1 cellular context compared by ENCODE assay signal in the genomic region with DNA sequence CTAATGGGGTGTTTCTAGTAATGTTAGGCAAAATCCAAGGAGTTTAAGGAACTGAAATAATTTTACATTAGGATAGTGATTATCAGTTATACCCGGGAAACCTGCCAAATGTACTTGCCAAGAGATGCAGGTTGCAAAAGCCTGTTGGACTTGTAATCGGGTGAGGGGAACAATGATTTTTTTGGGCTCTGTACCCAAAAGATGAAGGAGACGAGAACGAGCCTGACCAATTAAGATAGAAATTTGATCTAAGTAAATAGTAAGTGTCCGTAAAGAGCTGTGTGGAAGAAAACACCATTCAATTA.
TF ChIP-seq lines count a peak whose summit lies in the region.

No MANE protein-coding gene starts in this region.

TF ChIP-seq in GM23338, 12 proteins besides CTCF, POLR2A, EP300 and RAD21 (continued from another document):
- TF ChIP-seq, protein P1, sequence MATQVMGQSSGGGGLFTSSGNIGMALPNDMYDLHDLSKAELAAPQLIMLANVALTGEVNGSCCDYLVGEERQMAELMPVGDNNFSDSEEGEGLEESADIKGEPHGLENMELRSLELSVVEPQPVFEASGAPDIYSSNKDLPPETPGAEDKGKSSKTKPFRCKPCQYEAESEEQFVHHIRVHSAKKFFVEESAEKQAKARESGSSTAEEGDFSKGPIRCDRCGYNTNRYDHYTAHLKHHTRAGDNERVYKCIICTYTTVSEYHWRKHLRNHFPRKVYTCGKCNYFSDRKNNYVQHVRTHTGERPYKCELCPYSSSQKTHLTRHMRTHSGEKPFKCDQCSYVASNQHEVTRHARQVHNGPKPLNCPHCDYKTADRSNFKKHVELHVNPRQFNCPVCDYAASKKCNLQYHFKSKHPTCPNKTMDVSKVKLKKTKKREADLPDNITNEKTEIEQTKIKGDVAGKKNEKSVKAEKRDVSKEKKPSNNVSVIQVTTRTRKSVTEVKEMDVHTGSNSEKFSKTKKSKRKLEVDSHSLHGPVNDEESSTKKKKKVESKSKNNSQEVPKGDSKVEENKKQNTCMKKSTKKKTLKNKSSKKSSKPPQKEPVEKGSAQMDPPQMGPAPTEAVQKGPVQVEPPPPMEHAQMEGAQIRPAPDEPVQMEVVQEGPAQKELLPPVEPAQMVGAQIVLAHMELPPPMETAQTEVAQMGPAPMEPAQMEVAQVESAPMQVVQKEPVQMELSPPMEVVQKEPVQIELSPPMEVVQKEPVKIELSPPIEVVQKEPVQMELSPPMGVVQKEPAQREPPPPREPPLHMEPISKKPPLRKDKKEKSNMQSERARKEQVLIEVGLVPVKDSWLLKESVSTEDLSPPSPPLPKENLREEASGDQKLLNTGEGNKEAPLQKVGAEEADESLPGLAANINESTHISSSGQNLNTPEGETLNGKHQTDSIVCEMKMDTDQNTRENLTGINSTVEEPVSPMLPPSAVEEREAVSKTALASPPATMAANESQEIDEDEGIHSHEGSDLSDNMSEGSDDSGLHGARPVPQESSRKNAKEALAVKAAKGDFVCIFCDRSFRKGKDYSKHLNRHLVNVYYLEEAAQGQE (IDR thresholded peaks at IDR 0.05; ENCODE audit: unreplicated experiment) = no peak
- TF ChIP-seq JUNB (IDR thresholded peaks at IDR 0.05; ENCODE audit: unreplicated experiment) (no peak), NANOG (IDR thresholded peaks at IDR 0.05; ENCODE audit: borderline replicate concordance) (no peak), STAT1 (IDR thresholded peaks at IDR 0.05; ENCODE audit: unreplicated experiment) (no peak), EZH2phosphoT487 (IDR thresholded peaks at IDR 0.05; ENCODE audit: unreplicated experiment) (no peak), EZH2 (IDR thresholded peaks at IDR 0.05; ENCODE audit: low read depth, unreplicated experiment) (no peak), CREB1 (CRISPR knock-in tag; IDR thresholded peaks at IDR 0.05; ENCODE audit: low read depth) (no peak)
- TF ChIP-seq, protein P2, sequence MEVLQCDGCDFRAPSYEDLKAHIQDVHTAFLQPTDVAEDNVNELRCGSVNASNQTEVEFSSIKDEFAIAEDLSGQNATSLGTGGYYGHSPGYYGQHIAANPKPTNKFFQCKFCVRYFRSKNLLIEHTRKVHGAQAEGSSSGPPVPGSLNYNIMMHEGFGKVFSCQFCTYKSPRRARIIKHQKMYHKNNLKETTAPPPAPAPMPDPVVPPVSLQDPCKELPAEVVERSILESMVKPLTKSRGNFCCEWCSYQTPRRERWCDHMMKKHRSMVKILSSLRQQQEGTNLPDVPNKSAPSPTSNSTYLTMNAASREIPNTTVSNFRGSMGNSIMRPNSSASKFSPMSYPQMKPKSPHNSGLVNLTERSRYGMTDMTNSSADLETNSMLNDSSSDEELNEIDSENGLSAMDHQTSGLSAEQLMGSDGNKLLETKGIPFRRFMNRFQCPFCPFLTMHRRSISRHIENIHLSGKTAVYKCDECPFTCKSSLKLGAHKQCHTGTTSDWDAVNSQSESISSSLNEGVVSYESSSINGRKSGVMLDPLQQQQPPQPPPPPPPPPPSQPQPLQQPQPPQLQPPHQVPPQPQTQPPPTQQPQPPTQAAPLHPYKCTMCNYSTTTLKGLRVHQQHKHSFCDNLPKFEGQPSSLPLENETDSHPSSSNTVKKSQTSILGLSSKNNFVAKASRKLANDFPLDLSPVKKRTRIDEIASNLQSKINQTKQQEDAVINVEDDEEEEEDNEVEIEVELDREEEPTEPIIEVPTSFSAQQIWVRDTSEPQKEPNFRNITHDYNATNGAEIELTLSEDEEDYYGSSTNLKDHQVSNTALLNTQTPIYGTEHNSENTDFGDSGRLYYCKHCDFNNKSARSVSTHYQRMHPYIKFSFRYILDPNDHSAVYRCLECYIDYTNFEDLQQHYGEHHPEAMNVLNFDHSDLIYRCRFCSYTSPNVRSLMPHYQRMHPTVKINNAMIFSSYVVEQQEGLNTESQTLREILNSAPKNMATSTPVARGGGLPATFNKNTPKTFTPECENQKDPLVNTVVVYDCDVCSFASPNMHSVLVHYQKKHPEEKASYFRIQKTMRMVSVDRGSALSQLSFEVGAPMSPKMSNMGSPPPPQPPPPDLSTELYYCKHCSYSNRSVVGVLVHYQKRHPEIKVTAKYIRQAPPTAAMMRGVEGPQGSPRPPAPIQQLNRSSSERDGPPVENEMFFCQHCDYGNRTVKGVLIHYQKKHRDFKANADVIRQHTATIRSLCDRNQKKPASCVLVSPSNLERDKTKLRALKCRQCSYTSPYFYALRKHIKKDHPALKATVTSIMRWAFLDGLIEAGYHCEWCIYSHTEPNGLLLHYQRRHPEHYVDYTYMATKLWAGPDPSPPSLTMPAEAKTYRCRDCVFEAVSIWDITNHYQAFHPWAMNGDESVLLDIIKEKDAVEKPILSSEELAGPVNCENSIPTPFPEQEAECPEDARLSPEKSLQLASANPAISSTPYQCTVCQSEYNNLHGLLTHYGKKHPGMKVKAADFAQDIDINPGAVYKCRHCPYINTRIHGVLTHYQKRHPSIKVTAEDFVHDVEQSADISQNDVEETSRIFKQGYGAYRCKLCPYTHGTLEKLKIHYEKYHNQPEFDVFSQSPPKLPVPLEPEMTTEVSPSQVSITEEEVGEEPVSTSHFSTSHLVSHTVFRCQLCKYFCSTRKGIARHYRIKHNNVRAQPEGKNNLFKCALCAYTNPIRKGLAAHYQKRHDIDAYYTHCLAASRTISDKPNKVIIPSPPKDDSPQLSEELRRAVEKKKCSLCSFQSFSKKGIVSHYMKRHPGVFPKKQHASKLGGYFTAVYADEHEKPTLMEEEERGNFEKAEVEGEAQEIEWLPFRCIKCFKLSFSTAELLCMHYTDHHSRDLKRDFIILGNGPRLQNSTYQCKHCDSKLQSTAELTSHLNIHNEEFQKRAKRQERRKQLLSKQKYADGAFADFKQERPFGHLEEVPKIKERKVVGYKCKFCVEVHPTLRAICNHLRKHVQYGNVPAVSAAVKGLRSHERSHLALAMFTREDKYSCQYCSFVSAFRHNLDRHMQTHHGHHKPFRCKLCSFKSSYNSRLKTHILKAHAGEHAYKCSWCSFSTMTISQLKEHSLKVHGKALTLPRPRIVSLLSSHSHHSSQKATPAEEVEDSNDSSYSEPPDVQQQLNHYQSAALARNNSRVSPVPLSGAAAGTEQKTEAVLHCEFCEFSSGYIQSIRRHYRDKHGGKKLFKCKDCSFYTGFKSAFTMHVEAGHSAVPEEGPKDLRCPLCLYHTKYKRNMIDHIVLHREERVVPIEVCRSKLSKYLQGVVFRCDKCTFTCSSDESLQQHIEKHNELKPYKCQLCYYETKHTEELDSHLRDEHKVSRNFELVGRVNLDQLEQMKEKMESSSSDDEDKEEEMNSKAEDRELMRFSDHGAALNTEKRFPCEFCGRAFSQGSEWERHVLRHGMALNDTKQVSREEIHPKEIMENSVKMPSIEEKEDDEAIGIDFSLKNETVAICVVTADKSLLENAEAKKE (CRISPR knock-in tag; IDR thresholded peaks at IDR 0.05) = no peak
- TF ChIP-seq, protein P3, sequence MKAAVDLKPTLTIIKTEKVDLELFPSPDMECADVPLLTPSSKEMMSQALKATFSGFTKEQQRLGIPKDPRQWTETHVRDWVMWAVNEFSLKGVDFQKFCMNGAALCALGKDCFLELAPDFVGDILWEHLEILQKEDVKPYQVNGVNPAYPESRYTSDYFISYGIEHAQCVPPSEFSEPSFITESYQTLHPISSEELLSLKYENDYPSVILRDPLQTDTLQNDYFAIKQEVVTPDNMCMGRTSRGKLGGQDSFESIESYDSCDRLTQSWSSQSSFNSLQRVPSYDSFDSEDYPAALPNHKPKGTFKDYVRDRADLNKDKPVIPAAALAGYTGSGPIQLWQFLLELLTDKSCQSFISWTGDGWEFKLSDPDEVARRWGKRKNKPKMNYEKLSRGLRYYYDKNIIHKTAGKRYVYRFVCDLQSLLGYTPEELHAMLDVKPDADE (IDR thresholded peaks at IDR 0.05) = no peak
